ENCODE assay signal across 24 cellular contexts in the genomic region with DNA sequence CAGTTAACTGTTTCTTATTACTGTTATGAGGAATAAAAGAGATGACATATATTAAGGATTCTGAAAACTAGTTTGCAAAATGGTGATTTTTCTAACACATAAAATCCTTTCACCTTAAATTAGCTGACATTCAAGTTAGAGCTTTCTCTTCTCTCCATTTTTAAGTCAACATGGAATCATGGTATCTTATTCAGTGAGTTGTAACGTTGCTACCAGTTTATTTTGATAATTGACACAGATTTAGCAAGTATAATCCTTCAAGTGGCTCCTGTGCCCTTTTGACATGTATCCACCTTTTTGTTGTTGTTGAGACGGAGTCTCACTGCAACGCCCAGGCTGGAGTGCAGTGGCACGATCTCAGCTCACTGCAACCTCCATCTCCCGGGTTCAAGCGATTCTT. TPM values are rescaled to one million over a fixed set of nuclear protein-coding genes. Genes with fewer than 3 reads are reported as not detected.
DNase-seq lines count a peak whose midpoint lies in the region; ATAC-seq and TF ChIP-seq lines count a peak whose summit lies in the region.
"Had no signal": no experiment of that assay in that cellular context is flagged by ENCODE, and none has a peak within 500 bp of the region (broad histone marks: within the 10 kb centered on the region; RNA-seq: fewer than 3 reads in every experiment).

No MANE protein-coding gene starts in this region.

- H3K4me1 Mint-ChIP-seq in stimulated activated naive CD8-positive, alpha-beta T cell treated with anti-CD3 and anti-CD28 coated beads, Interleukin-15, Interleukin-2, amounts not matched to agents 100 ng/mL and 50 ng/mL, for 24 hours (ENCODE audit: low read depth) = no peaks in the 10 kb centered on the region
- H3K4me1 Mint-ChIP-seq: activated CD4-positive, alpha-beta T cell treated with anti-CD3 and anti-CD28 coated beads, Interleukin-2, amount 10 ng/mL, durations not matched to agents 7 days and 5 days; stimulated activated naive CD8-positive, alpha-beta T cell treated with anti-CD3 and anti-CD28 coated beads, Interleukin-15, amount 100 ng/mL, for 72 hours had no signal

- TF ChIP-seq POLR2A in breast epithelium (IDR thresholded peaks at IDR 0.05) = no peak

- H3K36me3 ChIP-seq in breast epithelium = no peaks in the 10 kb centered on the region
- H3K36me3 ChIP-seq in psoas muscle (ENCODE audit: insufficient read depth in 1 of 2, low read depth in 1 of 2) = peaks cover 3 to 47% of the 10 kb centered on the region in 2 donors

- no peak overlapping the region for H3K4me3 Mint-ChIP-seq in stimulated activated naive CD8-positive, alpha-beta T cell treated with anti-CD3 and anti-CD28 coated beads, Interleukin-15, Interleukin-2, amounts not matched to agents 100 ng/mL and 50 ng/mL, for 24 hours
- H3K4me3 Mint-ChIP-seq: activated CD4-positive, alpha-beta T cell treated with anti-CD3 and anti-CD28 coated beads, Interleukin-2, amount 10 ng/mL, durations not matched to agents 7 days and 5 days; activated T-cell treated with anti-CD3 and anti-CD28 coated beads, Interleukin-2, amount 50 U/mL, for 4 hours; nephron progenitor cell; stimulated activated naive CD8-positive, alpha-beta T cell treated with anti-CD3 and anti-CD28 coated beads, Interleukin-15, amount 100 ng/mL, for 72 hours had no signal

- H3K4me3 ChIP-seq in breast epithelium = no peak overlapping the region
- no peak overlapping the region for H3K4me3 ChIP-seq in psoas muscle
- H3K4me3 ChIP-seq: ascending aorta, thyroid gland had no signal

- H3K27ac Mint-ChIP-seq in stimulated activated naive CD8-positive, alpha-beta T cell treated with anti-CD3 and anti-CD28 coated beads, Interleukin-15, Interleukin-2, amounts not matched to agents 100 ng/mL and 50 ng/mL, for 24 hours = peak overlapping the region; percentile 10
- H3K27ac Mint-ChIP-seq: activated CD4-positive, alpha-beta T cell treated with anti-CD3 and anti-CD28 coated beads, Interleukin-2, amount 10 ng/mL, durations not matched to agents 7 days and 5 days had no signal

- H3K4me1 ChIP-seq in breast epithelium (peaks cover 4 to 23% of the 10 kb centered on the region in 2 donors), psoas muscle (peaks cover 40% of the 10 kb centered on the region)

- H3K27me3 Mint-ChIP-seq in stimulated activated naive CD8-positive, alpha-beta T cell treated with anti-CD3 and anti-CD28 coated beads, Interleukin-15, Interleukin-2, amounts not matched to agents 100 ng/mL and 50 ng/mL, for 24 hours = no peaks in the 10 kb centered on the region
- H3K27me3 Mint-ChIP-seq: stimulated activated naive CD8-positive, alpha-beta T cell treated with anti-CD3 and anti-CD28 coated beads, Interleukin-15, amount 100 ng/mL, for 72 hours had no signal

- H3K27me3 ChIP-seq in breast epithelium (no peaks in the 10 kb centered on the region), psoas muscle (ENCODE audit: insufficient read depth in 3 of 3, low read length in 2 of 3) (no peaks in the 10 kb centered on the region)
- H3K27me3 ChIP-seq: ascending aorta, foreskin keratinocyte, thyroid gland had no signal

- TF ChIP-seq CTCF in breast epithelium (IDR thresholded peaks at IDR 0.05) (no peak), psoas muscle (IDR thresholded peaks at IDR 0.05) (no peak)

- 74 to 82% (median 79%) methylated on average over 6 of the region's 6 CpGs for WGBS in psoas muscle, 3 donors

- no peak for DNase-seq in stimulated activated naive CD8-positive, alpha-beta T cell treated with anti-CD3 and anti-CD28 coated beads, Interleukin-15, Interleukin-2, amounts not matched to agents 100 U/mL and 50 U/mL, for 24 hours
- DNase-seq in breast epithelium (ENCODE audit: low spot score in 2 of 2) (no peak), psoas muscle (no peak)
- no peak for DNase-seq in effector CD8-positive, alpha-beta T cell (lab: John Stamatoyannopoulos, UW)
- DNase-seq: activated CD4-positive, alpha-beta T cell treated with anti-CD3 and anti-CD28 coated beads, Interleukin-2, amount 10 ng/mL, durations not matched to agents 7 days and 5 days; activated T-cell treated with anti-CD3 and anti-CD28 coated beads, Interleukin-2, amount 50 U/mL, for 4 hours; caudate nucleus; DMS 273 treated with DMSO at 0.1 percent for 48 hours; foreskin keratinocyte; hippocampal formation; left cardiac atrium; NCI-H446; nephron progenitor cell; retina; stimulated activated CD4-positive, alpha-beta T cell treated with anti-CD3 and anti-CD28 coated beads, Interleukin-1b, Interleukin-23, amount 100 ng/mL, for 48 hours; stimulated activated naive CD8-positive, alpha-beta T cell treated with anti-CD3 and anti-CD28 coated beads, Interleukin-15, amount 100 ng/mL, for 72 hours; T1000; thyroid gland; WERI-Rb-1 had no signal

- intact Hi-C loops in breast epithelium (cut with DNase I; ENCODE audit: low total_unique reads) = loop anchor here (5.0 kb wide), 1 partner anchor 505 kb away; no protein-coding TSS in a partner anchor
- intact Hi-C loops in psoas muscle (cut with DNase I) = no loop called here

- no peak for ATAC-seq in stimulated activated naive CD8-positive, alpha-beta T cell treated with anti-CD3 and anti-CD28 coated beads, Interleukin-15, Interleukin-2, amounts not matched to agents 100 U/mL and 50 U/mL, for 24 hours
- ATAC-seq in psoas muscle (no peak), GM18520 (IDR thresholded peaks at IDR 0.05; ENCODE audit: unreplicated experiment) (no peak), GM18868 (IDR thresholded peaks at IDR 0.05; ENCODE audit: unreplicated experiment) (no peak)
- ATAC-seq: activated T-cell treated with anti-CD3 and anti-CD28 coated beads, Interleukin-2, amount 50 U/mL, for 4 hours; foreskin keratinocyte; HCT116; left cardiac atrium; stimulated activated naive CD8-positive, alpha-beta T cell treated with anti-CD3 and anti-CD28 coated beads, Interleukin-15, amount 100 ng/mL, for 72 hours had no signal

- H3K27ac ChIP-seq in breast epithelium (peak overlapping the region; percentile 82 to 85), psoas muscle (peak overlapping the region; percentile 44)
- H3K27ac ChIP-seq: foreskin keratinocyte, thyroid gland, WERI-Rb-1 had no signal

- no peaks in the 10 kb centered on the region for H3K9me3 Mint-ChIP-seq in stimulated activated naive CD8-positive, alpha-beta T cell treated with anti-CD3 and anti-CD28 coated beads, Interleukin-15, Interleukin-2, amounts not matched to agents 100 ng/mL and 50 ng/mL, for 24 hours
- H3K9me3 Mint-ChIP-seq: activated CD4-positive, alpha-beta T cell treated with anti-CD3 and anti-CD28 coated beads, Interleukin-2, amount 10 ng/mL, durations not matched to agents 7 days and 5 days; activated T-cell treated with anti-CD3 and anti-CD28 coated beads, Interleukin-2, amount 50 U/mL, for 4 hours; nephron progenitor cell; stimulated activated naive CD8-positive, alpha-beta T cell treated with anti-CD3 and anti-CD28 coated beads, Interleukin-15, amount 100 ng/mL, for 72 hours had no signal

- H3K9me3 ChIP-seq in breast epithelium = no peaks in the 10 kb centered on the region
- H3K9me3 ChIP-seq in psoas muscle = no peaks in the 10 kb centered on the region
- H3K9me3 ChIP-seq: ascending aorta, thyroid gland had no signal

- H3K36me3 Mint-ChIP-seq in stimulated activated naive CD8-positive, alpha-beta T cell treated with anti-CD3 and anti-CD28 coated beads, Interleukin-15, Interleukin-2, amounts not matched to agents 100 ng/mL and 50 ng/mL, for 24 hours (ENCODE audit: low read depth) = peaks cover 34% of the 10 kb centered on the region

RNA-seq across cellular contexts. Expression of a gene that starts 58.5 kb away (rescaled TPM):
- total RNA-seq in breast epithelium = 100 to 1,000 TPM; 151 to 350 (median 287) TPM
- total RNA-seq in psoas muscle = 100 to 1,000 TPM; 139 to 394 (median 224) TPM
- polyA plus RNA-seq in psoas muscle = 100 to 1,000 TPM in 2 of 3 donors, 10 to 100 TPM in 1; 73.6 to 201 (median 142) TPM
